In genomic region chr19:18521692-18522123, GRCh38 we compare ENCODE assay signal across 8 cellular contexts. TPM values are rescaled to one million over a fixed set of nuclear protein-coding genes. Genes with fewer than 3 reads are reported as not detected.
DNase-seq lines count a peak whose midpoint lies in the region; ATAC-seq and TF ChIP-seq lines count a peak whose summit lies in the region.

Gene ELL (minus strand): TSS chr19:18522070. CDS start chr19:18522055, 15 bp downstream.

- H3K4me3 ChIP-seq in GM06990 (replicated peaks; ENCODE audit: low read depth, low read length) (peak within 1 kb of the TSS; percentile 100), iPS DF 6.9 (ENCODE audit: low read length) (peak within 1 kb of the TSS; percentile 95), spleen (peak within 1 kb of the TSS; percentile 56 to 99 (median 92))

- no peaks in the 10 kb centered on the region for H3K9me3 Mint-ChIP-seq in activated T-helper 2 cell treated with anti-CD3 and anti-CD28 coated beads, Interferon-gamma antibody, Interleukin-2, Interleukin-4, amounts not matched to agents 10 μg/mL and 5 μg/mL and 100 μg/mL, durations not matched to agents 14 hours and 24 hours and 36 hours

- no peak for DNase-seq in GM06990 (ENCODE audit: extremely low read depth, insufficient read length)
- no peak for DNase-seq in activated T-helper 2 cell treated with anti-CD3 and anti-CD28 coated beads, Interferon-gamma antibody, Interleukin-2, Interleukin-4, amounts not matched to agents 10 μg/mL and 5 μg/mL and 100 μg/mL, durations not matched to agents 14 hours and 24 hours and 36 hours (ENCODE audit: low spot score)
- DNase-seq in iPS DF 6.9 (ENCODE audit: low read depth, low spot score), result no peak
- no peak for DNase-seq in spleen
- no peak for DNase-seq in SHP77 treated with DMSO at 0.1 percent for 48 hours (lab: John Stamatoyannopoulos, UW)

- H3K9me3 ChIP-seq in iPS DF 6.9 (ENCODE audit: control insufficient read depth, insufficient read depth, low read length) (no peaks in the 10 kb centered on the region), spleen (no peaks in the 10 kb centered on the region)

- no CpG with 5 or more reads among the region's 52 CpGs for WGBS in iPS DF 6.9 (ENCODE audit: insufficient coverage, insufficient read length)
- 0 to 1% (median 1%) methylated on average over 15 to 52 of the region's 52 CpGs for whole genome bisulfite sequencing in spleen, 5 donors

- no peaks in the 10 kb centered on the region for H3K27me3 Mint-ChIP-seq in activated T-helper 2 cell treated with anti-CD3 and anti-CD28 coated beads, Interferon-gamma antibody, Interleukin-2, Interleukin-4, amounts not matched to agents 10 μg/mL and 5 μg/mL and 100 μg/mL, durations not matched to agents 14 hours and 24 hours and 36 hours (ENCODE audit: low read depth)

- H3K4me1 Mint-ChIP-seq in activated T-helper 2 cell treated with anti-CD3 and anti-CD28 coated beads, Interferon-gamma antibody, Interleukin-2, Interleukin-4, amounts not matched to agents 10 μg/mL and 5 μg/mL and 100 μg/mL, durations not matched to agents 14 hours and 24 hours and 36 hours (ENCODE audit: low read depth), result peaks cover 11% of the 10 kb centered on the region

- peak in 2 of 3 donors; percentile 52 to 83 for TF ChIP-seq POLR2A in spleen (IDR thresholded peaks at IDR 0.05)

- H3K36me3 Mint-ChIP-seq in activated T-helper 2 cell treated with anti-CD3 and anti-CD28 coated beads, Interferon-gamma antibody, Interleukin-2, Interleukin-4, amounts not matched to agents 10 μg/mL and 5 μg/mL and 100 μg/mL, durations not matched to agents 14 hours and 24 hours and 36 hours (ENCODE audit: low read depth), result peaks cover 3% of the 10 kb centered on the region

- ATAC-seq in HG02763 (IDR thresholded peaks at IDR 0.05; ENCODE audit: unreplicated experiment), result peak; percentile 8
- no peak for ATAC-seq in HG03159 (IDR thresholded peaks at IDR 0.05; ENCODE audit: unreplicated experiment)
- no peak for ATAC-seq in HG03175 (IDR thresholded peaks at IDR 0.05; ENCODE audit: unreplicated experiment)

- no peak for TF ChIP-seq CTCF in GM06990 (IDR thresholded peaks at IDR 0.05; ENCODE audit: insufficient read depth, low read length, poor library complexity, severe bottlenecking)
- TF ChIP-seq CTCF in spleen (IDR thresholded peaks at IDR 0.05 in 8 of 11, conservative IDR thresholded peaks at IDR 0.05 in 3 of 11), result no peak

- H3K4me1 ChIP-seq in iPS DF 6.9 (ENCODE audit: control insufficient read depth, insufficient read depth, low read length) (0 out of 2 replicates have a peak, but pooled peaks cover 2% of the 10 kb centered on the region), spleen (peaks cover 13 to 57% (median 40%) of the 10 kb centered on the region in 6 donors)

- H3K27ac ChIP-seq in iPS DF 6.9 (ENCODE audit: low read length) (no peak within 1 kb of the TSS), spleen (peak within 1 kb of the TSS; percentile 95 to 99 (median 98))

- H3K36me3 ChIP-seq in GM06990 (ENCODE audit: control insufficient read depth, insufficient read depth, low read length), result no peaks in the 10 kb centered on the region; the same call in none of the 2 replicates
- no peaks in the 10 kb centered on the region for H3K36me3 ChIP-seq in iPS DF 6.9 (ENCODE audit: control insufficient read depth, insufficient read depth, low read length)
- no peaks in the 10 kb centered on the region for H3K36me3 ChIP-seq in spleen

- intact Hi-C loops in activated T-helper 2 cell treated with anti-CD3 and anti-CD28 coated beads, Interferon-gamma antibody, Interleukin-2, Interleukin-4, amounts not matched to agents 10 μg/mL and 5 μg/mL and 100 μg/mL, durations not matched to agents 14 hours and 24 hours and 36 hours (cut with micrococcal nuclease), result loop anchor here (1.0 to 2.0 kb wide), 8 partner anchors 23 to 398 kb away; partner anchors contain the start of genes COPE, DDX49, KXD1 and REX1BD
- intact Hi-C loops in spleen (cut with DNase I; ENCODE audit: low total_unique reads), result no loop called here

- H3K4me3 Mint-ChIP-seq in activated T-helper 2 cell treated with anti-CD3 and anti-CD28 coated beads, Interferon-gamma antibody, Interleukin-2, Interleukin-4, amounts not matched to agents 10 μg/mL and 5 μg/mL and 100 μg/mL, durations not matched to agents 14 hours and 24 hours and 36 hours (ENCODE audit: low read depth), result peak within 1 kb of the TSS; percentile 95

- H3K27me3 ChIP-seq in GM06990 (replicated peaks; ENCODE audit: control insufficient read depth, insufficient read depth, low read length) (no peaks in the 10 kb centered on the region), iPS DF 6.9 (ENCODE audit: control insufficient read depth, insufficient read depth, low read length) (no peaks in the 10 kb centered on the region), spleen (replicated peaks in 1 of 7) (no peaks in the 10 kb centered on the region)

- peak within 1 kb of the TSS; percentile 88 for H3K27ac Mint-ChIP-seq in activated T-helper 2 cell treated with anti-CD3 and anti-CD28 coated beads, Interferon-gamma antibody, Interleukin-2, Interleukin-4, amounts not matched to agents 10 μg/mL and 5 μg/mL and 100 μg/mL, durations not matched to agents 14 hours and 24 hours and 36 hours

RNA-seq across cellular contexts. Expression of gene ELL, which starts in this region (rescaled TPM):
- total RNA-seq in activated T-helper 2 cell treated with anti-CD3 and anti-CD28 coated beads, Interferon-gamma antibody, Interleukin-2, Interleukin-4, amounts not matched to agents 10 μg/mL and 5 μg/mL and 100 μg/mL, durations not matched to agents 14 hours and 24 hours and 36 hours, result 27.0 and 27.5 TPM in 2 replicates
- total RNA-seq in spleen, result 10 to 100 TPM; 23.0 to 44.8 (median 32.1) TPM
- polyA plus RNA-seq in spleen, result 10 to 100 TPM in 1 of 3 donors, 1 to 10 TPM in 2; 4.5 to 14.2 (median 7.9) TPM
